Comparison of ENCODE assay signal across 7 cellular contexts in the genomic region with DNA sequence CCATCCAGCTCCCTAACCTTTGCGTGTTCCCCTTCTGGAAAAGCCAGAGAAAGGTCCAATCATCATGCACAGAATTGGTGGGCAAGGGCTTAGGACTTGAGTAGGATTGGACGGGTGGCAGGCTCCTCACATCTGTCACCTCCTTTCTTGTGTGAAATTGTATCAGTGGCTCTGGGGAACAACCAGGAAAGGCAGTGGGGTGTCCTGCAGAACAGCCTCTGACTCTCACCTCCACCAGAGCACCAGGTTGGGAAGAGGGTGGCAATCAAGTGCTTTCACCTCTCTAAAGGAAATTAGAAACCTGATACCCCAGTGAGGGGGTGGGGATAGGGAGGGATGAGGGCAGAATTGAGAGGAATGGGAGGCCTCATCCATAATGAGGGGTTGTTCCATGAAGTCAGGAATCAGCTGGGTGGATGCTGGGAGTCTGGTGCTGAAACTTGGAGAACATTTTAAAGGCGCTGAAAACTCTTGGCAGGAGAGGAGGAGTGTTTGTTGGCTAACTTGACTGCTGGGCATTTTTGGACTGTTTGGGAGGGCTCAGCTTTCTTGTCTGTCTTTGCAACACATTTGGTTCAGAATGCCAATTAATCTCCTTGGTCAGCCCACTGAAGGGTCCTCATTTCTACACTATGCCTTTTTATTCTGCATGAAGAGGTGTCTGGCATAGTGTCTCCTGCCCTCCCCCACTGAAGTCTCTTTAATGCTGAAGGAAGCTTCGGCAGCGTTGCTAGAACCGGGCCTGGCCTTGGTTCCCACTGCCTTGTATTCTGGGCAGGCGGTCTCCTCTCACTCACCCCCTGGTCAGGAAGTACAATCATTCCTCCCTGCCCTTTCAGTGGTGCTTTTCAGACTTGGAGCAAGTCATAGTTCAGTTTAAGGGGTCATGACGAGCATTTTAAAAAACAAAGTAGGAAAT. TPM values are rescaled to one million over a fixed set of nuclear protein-coding genes. Genes with fewer than 3 reads are reported as not detected.
DNase-seq lines count a peak whose midpoint lies in the region; ATAC-seq, FAIRE-seq and TF ChIP-seq lines count a peak whose summit lies in the region.

No MANE protein-coding gene starts in this region.

- ATAC-seq in GM23338 (peak; percentile 51), naive B cell (ENCODE audit: low read depth in 2 of 2) (no peak)
- no peak for ATAC-seq in stimulated activated naive B cell treated with anti-CD40 and anti-IgM and Interleukin-4, amounts not matched to agents 10 μg/mL and 1 μg/mL and 100 μg/mL, for 72 hours (replicated peaks)

- H3K79me2 ChIP-seq in GM23338 (replicated peaks; ENCODE audit: insufficient read depth): peaks cover 69% of the 10 kb centered on the region
- no peaks in the 10 kb centered on the region for H3K79me2 ChIP-seq in Karpas-422 (ENCODE audit: low read length)

- H3K4me1 ChIP-seq in GM23338 (ENCODE audit: insufficient read depth) (peaks cover 58% of the 10 kb centered on the region), Karpas-422 (ENCODE audit: low read length) (no peaks in the 10 kb centered on the region; the same call in 1 of the 2 replicates), small intestine (ENCODE audit: control insufficient read depth in 2 of 2, insufficient read depth in 1 of 2, low read depth in 1 of 2, low read length in 1 of 2) (no peaks in the 10 kb centered on the region)

- H3K4me1 Mint-ChIP-seq in GM23338: peaks cover 54% of the 10 kb centered on the region
- peaks cover 19 to 27% (median 20%) of the 10 kb centered on the region in 3 donors for H3K4me1 Mint-ChIP-seq in naive B cell
- peaks cover 12 to 21% of the 10 kb centered on the region in 2 donors for H3K4me1 Mint-ChIP-seq in stimulated activated naive B cell treated with anti-CD40 and anti-IgM and Interleukin-4, amounts not matched to agents 10 μg/mL and 1 μg/mL and 100 μg/mL, for 72 hours

- H3K4me2 ChIP-seq in GM23338 (peak overlapping the region; percentile 91), Karpas-422 (ENCODE audit: low read depth, low read length, poor library complexity, severe bottlenecking) (no peak overlapping the region)

- no peaks in the 10 kb centered on the region for H3K27me3 ChIP-seq in GM23338 (ENCODE audit: insufficient read depth)
- H3K27me3 ChIP-seq in Karpas-422 (ENCODE audit: low read length): no peaks in the 10 kb centered on the region
- H3K27me3 ChIP-seq in small intestine (ENCODE audit: control insufficient read depth in 2 of 2, insufficient read depth in 2 of 2, low read length in 2 of 2): no peaks in the 10 kb centered on the region

- H3K4me3 ChIP-seq in GM23338 (peak overlapping the region; percentile 98), Karpas-422 (ENCODE audit: low read length) (no peak overlapping the region), small intestine (ENCODE audit: low read depth in 1 of 2, low read length in 2 of 2) (no peak overlapping the region)

- DNase-seq in GM23338 (ENCODE audit: low spot score): peak; percentile 82
- DNase-seq in NCI-H69 (lab: John Stamatoyannopoulos, UW): peak; percentile 83
- DNase-seq in ecto neural progenitor cell (ENCODE audit: low spot score): peak; percentile 59
- no peak for DNase-seq in naive B cell
- no peak for DNase-seq in Karpas-422
- DNase-seq in stimulated activated naive B cell treated with anti-CD40 and anti-IgM and Interleukin-4, amounts not matched to agents 10 μg/mL and 1 μg/mL and 100 μg/mL, for 72 hours: no peak
- DNase-seq in small intestine: no peak

- no peaks in the 10 kb centered on the region for H3K9me3 ChIP-seq in Karpas-422 (ENCODE audit: low read length)
- no peaks in the 10 kb centered on the region for H3K9me3 ChIP-seq in small intestine (ENCODE audit: control insufficient read depth, low read depth)

- peak overlapping the region; percentile 100 for H3K27ac Mint-ChIP-seq in GM23338
- H3K27ac Mint-ChIP-seq in naive B cell: peak overlapping the region in 2 of 6 donors; percentile 23 to 74
- no peak overlapping the region for H3K27ac Mint-ChIP-seq in stimulated activated naive B cell treated with anti-CD40 and anti-IgM and Interleukin-4, amounts not matched to agents 10 μg/mL and 1 μg/mL and 100 μg/mL, for 72 hours

- H2AFZ ChIP-seq in GM23338: no peak overlapping the region
- H2AFZ ChIP-seq in Karpas-422 (ENCODE audit: low read length): no peak overlapping the region

- peaks cover 51% of the 10 kb centered on the region for H4K20me1 ChIP-seq in GM23338 (replicated peaks; ENCODE audit: insufficient read depth)
- no peaks in the 10 kb centered on the region for H4K20me1 ChIP-seq in Karpas-422 (ENCODE audit: insufficient read depth, low read depth, low read length)

- peaks cover 6% of the 10 kb centered on the region; the same call in 2 of the 3 replicates for H3K9me3 Mint-ChIP-seq in GM23338
- H3K9me3 Mint-ChIP-seq in naive B cell: no peaks in the 10 kb centered on the region
- H3K9me3 Mint-ChIP-seq in stimulated activated naive B cell treated with anti-CD40 and anti-IgM and Interleukin-4, amounts not matched to agents 10 μg/mL and 1 μg/mL and 100 μg/mL, for 72 hours: no peaks in the 10 kb centered on the region

- WGBS in small intestine, 3 donors: 76 to 92% (median 89%) methylated on average over 8 of the region's 8 CpGs

- H3K36me3 ChIP-seq in GM23338 (ENCODE audit: insufficient read depth) (peaks cover 5% of the 10 kb centered on the region; the same call in 1 of the 2 replicates), Karpas-422 (ENCODE audit: insufficient read depth, low read length) (no peaks in the 10 kb centered on the region), small intestine (ENCODE audit: control insufficient read depth in 2 of 2, insufficient read depth in 2 of 2, low read length in 2 of 2) (no peaks in the 10 kb centered on the region)

- peaks cover 58% of the 10 kb centered on the region for H3K36me3 Mint-ChIP-seq in GM23338 (ENCODE audit: low read depth)
- no peaks in the 10 kb centered on the region for H3K36me3 Mint-ChIP-seq in naive B cell
- H3K36me3 Mint-ChIP-seq in stimulated activated naive B cell treated with anti-CD40 and anti-IgM and Interleukin-4, amounts not matched to agents 10 μg/mL and 1 μg/mL and 100 μg/mL, for 72 hours: peaks cover 0 to 4% of the 10 kb centered on the region in 2 donors

- H3K9me2 ChIP-seq in GM23338 (ENCODE audit: insufficient read depth): no peaks in the 10 kb centered on the region
- H3K9me2 ChIP-seq in Karpas-422 (replicated peaks; ENCODE audit: insufficient read depth, low read length): no peaks in the 10 kb centered on the region

- no peak for FAIRE-seq in small intestine (lab: Jason Lieb, UNC)

- H3F3A ChIP-seq in GM23338 (replicated peaks; ENCODE audit: low read depth): 0 out of 2 replicates have a peak, but pooled peaks cover 6% of the 10 kb centered on the region

- H3K4me3 Mint-ChIP-seq in GM23338 (peak overlapping the region; percentile 99), naive B cell (peak overlapping the region in 7 of 8 donors; percentile 70 to 95 (median 77))
- H3K4me3 Mint-ChIP-seq in stimulated activated naive B cell treated with anti-CD40 and anti-IgM and Interleukin-4, amounts not matched to agents 10 μg/mL and 1 μg/mL and 100 μg/mL, for 72 hours: no peak overlapping the region

- H3K27me3 Mint-ChIP-seq in GM23338 (ENCODE audit: insufficient read depth, low read depth, poor library complexity) (peaks cover 21% of the 10 kb centered on the region), naive B cell (peaks cover 4 to 24% (median 19%) of the 10 kb centered on the region in 3 donors)
- peaks cover 37 to 38% of the 10 kb centered on the region in 2 donors for H3K27me3 Mint-ChIP-seq in stimulated activated naive B cell treated with anti-CD40 and anti-IgM and Interleukin-4, amounts not matched to agents 10 μg/mL and 1 μg/mL and 100 μg/mL, for 72 hours

- TF ChIP-seq CTCF in GM23338 (conservative IDR thresholded peaks at IDR 0.05; ENCODE audit: low read depth in 2 of 2): no peak

- H3K27ac ChIP-seq in GM23338 (ENCODE audit: low read depth) (peak overlapping the region; percentile 94), Karpas-422 (ENCODE audit: low read length) (no peak overlapping the region), small intestine (ENCODE audit: low read depth in 1 of 2, low read length in 1 of 2) (no peak overlapping the region)

- no peak overlapping the region; the same call in 1 of the 2 replicates for H3K9ac ChIP-seq in Karpas-422 (ENCODE audit: low read length)

RNA-seq across cellular contexts. Expression of gene PHGDH, which starts 2.1 kb away (rescaled TPM):
- 816 and 885 TPM in 2 replicates for total RNA-seq in GM23338 (2014; rRNA removed; shearing (Covaris generic))
- polyA plus RNA-seq in GM23338 (2016; fragmentation: Nextera tagmentation; extraction: Ambion mirVana) (612 and 652 TPM in 2 replicates), naive B cell (ENCODE audit: low read depth in 6 of 6) (10 to 100 TPM in 1 of 6 donors, 1 to 10 TPM in 4, not detected in 1; 2.4 to 11.3 (median 2.7) TPM), small intestine (10 to 100 TPM in 1 of 3 donors, 1 to 10 TPM in 2; 1.3 to 73.5 (median 4.9) TPM)
- 16.3 and 20.5 TPM in 2 replicates for total RNA-seq in Karpas-422 (2014; rRNA removed; shearing (Covaris generic); ENCODE audit: low replicate concordance)

RNA-seq across cellular contexts. Expression of gene HMGCS2, which starts 54.9 kb away (rescaled TPM):
- not detected in 2 replicates for total RNA-seq in GM23338 (2014; rRNA removed; shearing (Covaris generic))
- not detected in 2 replicates for polyA plus RNA-seq in GM23338 (2016; fragmentation: Nextera tagmentation; extraction: Ambion mirVana)
- polyA plus RNA-seq in naive B cell (ENCODE audit: low read depth in 6 of 6): not detected
- not detected in 2 replicates for total RNA-seq in Karpas-422 (2014; rRNA removed; shearing (Covaris generic); ENCODE audit: low replicate concordance)
- polyA plus RNA-seq in small intestine: 10 to 100 TPM in 2 of 3 donors, 1 to 10 TPM in 1; 8.3 to 36.2 (median 14.6) TPM

Comparison
In these comparisons a context has a peak if more than half of its experiments do, and no peak if none do; other contexts are left out.
1. DNase-seq: peak in GM23338 (single experiment), NCI-H69 (single experiment) and ecto neural progenitor cell (single experiment); none in naive B cell (single experiment), Karpas-422 (single experiment), stimulated activated naive B cell treated with anti-CD40 and anti-IgM and Interleukin-4, amounts not matched to agents 10 μg/mL and 1 μg/mL and 100 μg/mL, for 72 hours (single experiment) and small intestine (single experiment).
2. H3K4me3 Mint-ChIP-seq: peak in GM23338 (single experiment) and naive B cell (7 of 8); none in stimulated activated naive B cell treated with anti-CD40 and anti-IgM and Interleukin-4, amounts not matched to agents 10 μg/mL and 1 μg/mL and 100 μg/mL, for 72 hours (0 of 2).